Comparison of ENCODE assay signal across 1 cellular context in the genomic region with DNA sequence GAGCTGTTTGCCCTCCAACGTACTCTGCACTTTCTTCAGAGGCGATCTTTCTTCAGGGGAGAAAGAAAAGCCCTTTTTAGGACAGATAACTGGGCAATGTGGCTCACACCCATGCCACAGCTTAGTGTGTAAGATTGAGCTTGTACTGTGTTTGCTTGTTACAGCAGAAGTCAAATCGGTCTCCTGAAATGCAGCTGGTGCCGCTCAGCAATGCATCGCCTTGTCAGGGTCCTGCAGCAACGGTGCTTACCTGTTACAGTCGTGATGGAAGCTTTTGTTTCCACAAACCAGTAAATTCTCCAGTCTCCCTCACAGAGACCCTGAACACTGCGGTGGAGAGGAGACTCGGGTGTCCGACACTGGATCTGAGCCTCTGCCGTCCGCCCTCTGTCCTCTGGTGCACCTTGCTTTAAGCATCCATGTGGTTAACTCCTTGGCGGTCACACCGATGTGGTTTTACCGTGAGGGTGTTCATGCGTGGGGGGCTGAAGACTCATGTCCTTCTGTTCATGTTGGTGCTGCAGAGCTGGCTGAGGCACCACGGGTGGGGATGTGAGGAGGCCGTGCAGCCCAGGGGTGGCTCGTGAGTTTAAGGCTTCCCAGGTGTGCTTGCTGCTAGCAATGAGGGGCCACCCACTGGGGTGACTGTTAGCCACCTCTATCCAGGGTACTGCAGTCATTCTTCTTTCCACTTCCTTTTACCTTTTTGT.
TF ChIP-seq lines count a peak whose summit lies in the region.

No MANE protein-coding gene starts in this region.

TF ChIP-seq in GM23338, 12 proteins besides CTCF, POLR2A, EP300 and RAD21 (continued from another document):
- TF ChIP-seq ZNF462 (CRISPR knock-in tag; IDR thresholded peaks at IDR 0.05) (no peak), EZH2phosphoT487 (IDR thresholded peaks at IDR 0.05; ENCODE audit: unreplicated experiment) (no peak), ZNF114 (CRISPR knock-in tag; IDR thresholded peaks at IDR 0.05) (no peak), ZNF331 (CRISPR knock-in tag; IDR thresholded peaks at IDR 0.05; ENCODE audit: low read depth) (no peak), REST (IDR thresholded peaks at IDR 0.05; ENCODE audit: unreplicated experiment) (no peak), EZH2 (IDR thresholded peaks at IDR 0.05; ENCODE audit: low read depth, unreplicated experiment) (no peak)
